8 cellular contexts compared by ENCODE assay signal in the genomic region with DNA sequence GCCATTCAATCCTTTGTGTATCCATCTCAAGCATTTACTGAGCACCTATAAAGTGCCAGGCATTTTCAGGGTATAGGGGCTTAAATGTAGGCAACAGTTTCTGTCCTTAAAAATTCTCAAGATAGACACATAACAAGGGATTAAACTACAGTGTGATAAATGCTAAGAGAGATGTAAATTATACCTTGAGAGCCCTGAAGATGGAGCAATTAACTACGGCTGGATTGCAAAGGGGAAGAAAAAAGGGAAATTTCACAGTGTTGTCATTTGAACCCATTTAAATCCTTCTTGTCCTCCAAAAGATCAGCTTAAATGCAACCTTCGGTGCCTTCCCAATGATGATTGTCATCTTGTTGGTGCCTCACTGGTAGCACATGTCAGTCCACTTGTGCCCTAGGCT. TPM values are rescaled to one million over a fixed set of nuclear protein-coding genes. Genes with fewer than 3 reads are reported as not detected.
DNase-seq lines count a peak whose midpoint lies in the region; ATAC-seq, FAIRE-seq and TF ChIP-seq lines count a peak whose summit lies in the region.

No MANE protein-coding gene starts in this region.

- H3K4me1 ChIP-seq in CD4-positive, CD25-positive, alpha-beta regulatory T cell (ENCODE audit: control insufficient read depth, insufficient read depth, low read length, poor library complexity, severe bottlenecking) = peaks cover 40% of the 10 kb centered on the region
- H3K4me1 ChIP-seq in KMS-11 (ENCODE audit: low read depth, poor library complexity, severe bottlenecking) = peaks cover 35% of the 10 kb centered on the region
- peaks cover 0 to 7% of the 10 kb centered on the region in 2 donors for H3K4me1 ChIP-seq in ascending aorta
- H3K4me1 ChIP-seq in HAP-1 = no peaks in the 10 kb centered on the region

- POLR2A ChIA-PET in naive thymus-derived CD8-positive, alpha-beta T cell (lab: Charles Lee) = interaction anchor here (1.1 kb wide), 1 partner anchor 95 kb away, joined by 4 read pairs; the partner anchor contains the start of gene MDM1

- no peaks in the 10 kb centered on the region for H3K79me2 ChIP-seq in KMS-11 (ENCODE audit: insufficient read depth, low read depth)

- in situ Hi-C loops in HAP-1 (cut with MboI; ENCODE audit: low sequenced_read_pairs) = no loop called here

- intact Hi-C loops in ascending aorta (cut with DNase I) = no loop called here

- no peak for FAIRE-seq in RCC 7860 (lab: Jason Lieb, UNC)

- H3K9ac ChIP-seq in KMS-11 = peak overlapping the region; percentile 17; the same call in 1 of the 2 replicates

- H3K27ac ChIP-seq in CD4-positive, CD25-positive, alpha-beta regulatory T cell (ENCODE audit: insufficient read depth, low read length, poor library complexity, severe bottlenecking) = peak overlapping the region; percentile 50
- no peak overlapping the region for H3K27ac ChIP-seq in KMS-11
- no peak overlapping the region for H3K27ac ChIP-seq in ascending aorta

- H3K9me3 Mint-ChIP-seq in CD4-positive, CD25-positive, alpha-beta regulatory T cell = no peaks in the 10 kb centered on the region
- peaks cover 0 to 2% (median 0%) of the 10 kb centered on the region in 9 donors for H3K9me3 Mint-ChIP-seq in naive thymus-derived CD8-positive, alpha-beta T cell

- peak overlapping the region; percentile 63 for H3K4me2 ChIP-seq in KMS-11

- no peaks in the 10 kb centered on the region for H3K9me3 ChIP-seq in CD4-positive, CD25-positive, alpha-beta regulatory T cell (ENCODE audit: control insufficient read depth in 2 of 2, low read length in 2 of 2)
- no peaks in the 10 kb centered on the region for H3K9me3 ChIP-seq in ascending aorta
- H3K9me3 ChIP-seq in HAP-1 = no peaks in the 10 kb centered on the region

- peak overlapping the region; percentile 77 for H2AFZ ChIP-seq in KMS-11 (ENCODE audit: low read depth)

- peak overlapping the region; percentile 78 to 96 (median 90) for H3K27ac Mint-ChIP-seq in CD4-positive, CD25-positive, alpha-beta regulatory T cell
- H3K27ac Mint-ChIP-seq in naive thymus-derived CD8-positive, alpha-beta T cell = peak overlapping the region; percentile 86 to 99 (median 96)

- H3K36me3 ChIP-seq in CD4-positive, CD25-positive, alpha-beta regulatory T cell (ENCODE audit: control insufficient read depth, insufficient read depth, low read length) = no peaks in the 10 kb centered on the region
- H3K36me3 ChIP-seq in KMS-11 (ENCODE audit: insufficient read depth) (no peaks in the 10 kb centered on the region), ascending aorta (no peaks in the 10 kb centered on the region), HAP-1 (replicated peaks) (no peaks in the 10 kb centered on the region)

- H3K4me3 Mint-ChIP-seq in CD4-positive, CD25-positive, alpha-beta regulatory T cell = peak overlapping the region; percentile 74 to 94 (median 90)
- peak overlapping the region; percentile 83 to 97 (median 92) for H3K4me3 Mint-ChIP-seq in naive thymus-derived CD8-positive, alpha-beta T cell

- no peaks in the 10 kb centered on the region for H4K20me1 ChIP-seq in KMS-11 (ENCODE audit: insufficient read depth)

- peaks cover 27 to 57% (median 41%) of the 10 kb centered on the region in 4 donors for H3K4me1 Mint-ChIP-seq in CD4-positive, CD25-positive, alpha-beta regulatory T cell
- H3K4me1 Mint-ChIP-seq in naive thymus-derived CD8-positive, alpha-beta T cell = peaks cover 29 to 53% (median 51%) of the 10 kb centered on the region in 4 donors

- ATAC-seq in CD4-positive, CD25-positive, alpha-beta regulatory T cell (ENCODE audit: low read depth in 2 of 2) = no peak
- no peak for ATAC-seq in naive thymus-derived CD8-positive, alpha-beta T cell

- no peak for DNase-seq in CD4-positive, CD25-positive, alpha-beta regulatory T cell
- DNase-seq in ascending aorta (ENCODE audit: low spot score in 2 of 2) (no peak), RCC 7860 (ENCODE audit: low spot score) (no peak), NCI-H524 (lab: John Stamatoyannopoulos, UW) (no peak), HAP-1 (ENCODE audit: low spot score in 2 of 2) (no peak)
- peak in 1 of 10 donors; percentile 5 for DNase-seq in naive thymus-derived CD8-positive, alpha-beta T cell
- DNase-seq in central memory CD4-positive, alpha-beta T cell = no peak

- no peaks in the 10 kb centered on the region for H3K27me3 ChIP-seq in CD4-positive, CD25-positive, alpha-beta regulatory T cell (ENCODE audit: control insufficient read depth, insufficient read depth, low read length)
- no peaks in the 10 kb centered on the region for H3K27me3 ChIP-seq in KMS-11 (ENCODE audit: insufficient read depth, low read depth)
- no peaks in the 10 kb centered on the region for H3K27me3 ChIP-seq in ascending aorta
- peaks cover 4% of the 10 kb centered on the region for H3K27me3 ChIP-seq in HAP-1 (ENCODE audit: low read depth)

- no peaks in the 10 kb centered on the region for H3K27me3 Mint-ChIP-seq in CD4-positive, CD25-positive, alpha-beta regulatory T cell
- H3K27me3 Mint-ChIP-seq in naive thymus-derived CD8-positive, alpha-beta T cell = peaks cover 0 to 1% (median 0%) of the 10 kb centered on the region in 5 donors

- no peaks in the 10 kb centered on the region for H3K36me3 Mint-ChIP-seq in CD4-positive, CD25-positive, alpha-beta regulatory T cell
- H3K36me3 Mint-ChIP-seq in naive thymus-derived CD8-positive, alpha-beta T cell = peaks cover 0 to 2% (median 0%) of the 10 kb centered on the region in 3 donors

- TF ChIP-seq CTCF in KMS-11 (conservative IDR thresholded peaks at IDR 0.05; ENCODE audit: low read depth, low read length) (peak; percentile 30; the same call in 1 of the 2 replicates), ascending aorta (IDR thresholded peaks at IDR 0.05) (no peak)

- peak overlapping the region; percentile 89 for H3K4me3 ChIP-seq in CD4-positive, CD25-positive, alpha-beta regulatory T cell (ENCODE audit: low read depth, low read length)
- H3K4me3 ChIP-seq in KMS-11 (IDR thresholded peaks at IDR 0.05; ENCODE audit: insufficient read depth, low read depth, low read length) = peak overlapping the region; percentile 53
- peak overlapping the region; percentile 29 to 58 for H3K4me3 ChIP-seq in ascending aorta
- H3K4me3 ChIP-seq in HAP-1 = no peak overlapping the region

RNA-seq across cellular contexts. Expression of gene IL26, which starts 11.5 kb away (rescaled TPM):
- not detected for total RNA-seq in CD4-positive, CD25-positive, alpha-beta regulatory T cell
- polyA plus RNA-seq in CD4-positive, CD25-positive, alpha-beta regulatory T cell = under 1 TPM in 2 of 4 donors, not detected in 2; 0.17 to 0.71 TPM
- not detected for total RNA-seq in ascending aorta
- not detected for total RNA-seq in naive thymus-derived CD8-positive, alpha-beta T cell
- under 1 TPM in 1 of 3 donors, not detected in 2; 0.54 TPM for polyA plus RNA-seq in naive thymus-derived CD8-positive, alpha-beta T cell

RNA-seq across cellular contexts. Expression of gene IL22, which starts 16.3 kb away (rescaled TPM):
- not detected for total RNA-seq in CD4-positive, CD25-positive, alpha-beta regulatory T cell
- not detected for polyA plus RNA-seq in CD4-positive, CD25-positive, alpha-beta regulatory T cell
- not detected for total RNA-seq in ascending aorta
- total RNA-seq in naive thymus-derived CD8-positive, alpha-beta T cell = not detected
- polyA plus RNA-seq in naive thymus-derived CD8-positive, alpha-beta T cell = not detected
